Comparison of ENCODE assay signal across 8 cellular contexts in genomic region chr15:101641894-101642293, GRCh38. TPM values are rescaled to one million over a fixed set of nuclear protein-coding genes. Genes with fewer than 3 reads are reported as not detected.
DNase-seq lines count a peak whose midpoint lies in the region; ATAC-seq and TF ChIP-seq lines count a peak whose summit lies in the region.

No MANE protein-coding gene starts in this region.

- H3K4me3 ChIP-seq in CD4-positive, alpha-beta memory T cell (ENCODE audit: low read length in 2 of 2) = no peak overlapping the region
- H3K4me3 ChIP-seq in KMS-11 (IDR thresholded peaks at IDR 0.05; ENCODE audit: insufficient read depth, low read depth, low read length) = no peak overlapping the region

- no peaks in the 10 kb centered on the region for H3K27me3 Mint-ChIP-seq in CD4-positive, alpha-beta memory T cell
- H3K27me3 Mint-ChIP-seq in activated CD4-positive, alpha-beta memory T cell treated with anti-CD3 and anti-CD28 coated beads for 36 hours = no peaks in the 10 kb centered on the region

- H3K9ac ChIP-seq in KMS-11 = no peak overlapping the region

- H3K4me1 ChIP-seq in CD4-positive, alpha-beta memory T cell (ENCODE audit: insufficient read depth, low read length) = peaks cover 25% of the 10 kb centered on the region
- peaks cover 42% of the 10 kb centered on the region for H3K4me1 ChIP-seq in KMS-11 (ENCODE audit: low read depth, poor library complexity, severe bottlenecking)

- no peak for TF ChIP-seq CTCF in KMS-11 (conservative IDR thresholded peaks at IDR 0.05; ENCODE audit: low read depth, low read length)

- peaks cover 0 to 2% (median 0%) of the 10 kb centered on the region in 8 donors for H3K9me3 Mint-ChIP-seq in CD4-positive, alpha-beta memory T cell
- H3K9me3 Mint-ChIP-seq in activated CD4-positive, alpha-beta memory T cell treated with anti-CD3 and anti-CD28 coated beads for 36 hours = no peaks in the 10 kb centered on the region

- no peak for ATAC-seq in GM18505 (IDR thresholded peaks at IDR 0.05; ENCODE audit: unreplicated experiment)

- H3K36me3 ChIP-seq in CD4-positive, alpha-beta memory T cell (ENCODE audit: insufficient read depth, low read length) = peaks cover 50% of the 10 kb centered on the region
- H3K36me3 ChIP-seq in KMS-11 (ENCODE audit: insufficient read depth) = peaks cover 3% of the 10 kb centered on the region; the same call in 1 of the 2 replicates

- POLR2A ChIA-PET in CD4-positive, alpha-beta memory T cell (lab: Charles Lee; ENCODE audit: partially characterized antibody) = interaction anchor here (0.6 to 2.4 kb wide), 10 partner anchors 8 to 390 kb away, joined by 4 to 28 read pairs (median 5); partner anchors contain the start of genes CHSY1, SNRPA1, TARS3 and TM2D3
- POLR2A ChIA-PET in activated CD4-positive, alpha-beta memory T cell treated with anti-CD3 and anti-CD28 coated beads for 36 hours (lab: Charles Lee) = interaction anchor here (0.6 kb wide), 1 partner anchor 34 kb away, joined by 4 read pairs; no protein-coding TSS in a partner anchor
- POLR2A ChIA-PET in HEK293T (lab: Yijun Ruan, JAX) = interaction anchor here (0.6 to 2.5 kb wide), 3 partner anchors 11 to 346 kb away, joined by 3 to 15 read pairs (median 11); partner anchors contain the start of genes SNRPA1 and TM2D3

- peaks cover 20 to 30% (median 25%) of the 10 kb centered on the region in 4 donors for H3K4me1 Mint-ChIP-seq in CD4-positive, alpha-beta memory T cell
- peaks cover 29% of the 10 kb centered on the region for H3K4me1 Mint-ChIP-seq in activated CD4-positive, alpha-beta memory T cell treated with anti-CD3 and anti-CD28 coated beads for 36 hours (ENCODE audit: low read depth)

- no peak for TF ChIP-seq POLR2A in GM18505 (IDR thresholded peaks at IDR 0.05; ENCODE audit: borderline replicate concordance, extremely low read depth, insufficient read depth, insufficient read length)

- intact Hi-C loops in CD4-positive, alpha-beta memory T cell (cut with micrococcal nuclease) = loop anchor here (1.0 to 10.0 kb wide), 3 partner anchors 10 to 1037 kb away; partner anchors contain the start of genes ASB7, LINS1 and TM2D3
- intact Hi-C loops in activated CD4-positive, alpha-beta memory T cell treated with anti-CD3 and anti-CD28 coated beads for 36 hours (cut with micrococcal nuclease) = loop anchor here (1.0 kb wide), 2 partner anchors 10 to 342 kb away; partner anchors contain the start of gene TM2D3

- H3K27ac ChIP-seq in CD4-positive, alpha-beta memory T cell (ENCODE audit: low read depth, low read length) = peak overlapping the region; percentile 67
- no peak overlapping the region; the same call in 1 of the 2 replicates for H3K27ac ChIP-seq in KMS-11

- peak overlapping the region in 4 of 8 donors; percentile 1 to 54 (median 23) for H3K4me3 Mint-ChIP-seq in CD4-positive, alpha-beta memory T cell
- no peak overlapping the region for H3K4me3 Mint-ChIP-seq in activated CD4-positive, alpha-beta memory T cell treated with anti-CD3 and anti-CD28 coated beads for 36 hours

- H3K36me3 Mint-ChIP-seq in CD4-positive, alpha-beta memory T cell = peaks cover 56 to 71% of the 10 kb centered on the region in 2 donors
- H3K36me3 Mint-ChIP-seq in activated CD4-positive, alpha-beta memory T cell treated with anti-CD3 and anti-CD28 coated beads for 36 hours = peaks cover 49% of the 10 kb centered on the region

- no peaks in the 10 kb centered on the region for H3K27me3 ChIP-seq in CD4-positive, alpha-beta memory T cell (ENCODE audit: insufficient read depth, low read length)
- H3K27me3 ChIP-seq in KMS-11 (ENCODE audit: insufficient read depth, low read depth) = no peaks in the 10 kb centered on the region

- H4K20me1 ChIP-seq in KMS-11 (ENCODE audit: insufficient read depth) = peaks cover 8% of the 10 kb centered on the region; the same call in 1 of the 2 replicates

- no peak overlapping the region for H2AFZ ChIP-seq in KMS-11 (ENCODE audit: low read depth)

- peak overlapping the region; percentile 52; the same call in 1 of the 2 replicates for H3K4me2 ChIP-seq in KMS-11

- DNase-seq in CD4-positive, alpha-beta memory T cell = peak; percentile 54 to 70 (median 65)
- no peak for DNase-seq in activated CD4-positive, alpha-beta memory T cell treated with anti-CD3 and anti-CD28 coated beads for 36 hours
- DNase-seq in kidney tubule cell (ENCODE audit: low spot score) = peak; percentile 47
- DNase-seq in AG20443 (ENCODE audit: low spot score) = no peak
- no peak for DNase-seq in HEK293T (ENCODE audit: extremely low spot score)
- DNase-seq in activated CD8-positive, alpha-beta memory T cell treated with anti-CD3 and anti-CD28 coated beads, Interleukin-2, amount 50 U/mL, for 48 hours = no peak

- no peaks in the 10 kb centered on the region for H3K9me3 ChIP-seq in CD4-positive, alpha-beta memory T cell (ENCODE audit: control insufficient read depth in 1 of 2, low read length in 2 of 2)

- H3K27ac Mint-ChIP-seq in CD4-positive, alpha-beta memory T cell = peak overlapping the region; percentile 81 to 95 (median 94)
- H3K27ac Mint-ChIP-seq in activated CD4-positive, alpha-beta memory T cell treated with anti-CD3 and anti-CD28 coated beads for 36 hours = peak overlapping the region; percentile 52

- H3K79me2 ChIP-seq in KMS-11 (ENCODE audit: insufficient read depth, low read depth) = peaks cover 5% of the 10 kb centered on the region

- CTCF ChIA-PET in CD4-positive, alpha-beta memory T cell (lab: Charles Lee; ENCODE audit: partially characterized antibody) = interaction anchor here (0.7 to 4.5 kb wide), 21 partner anchors 8 to 398 kb away, joined by 3 to 50 read pairs (median 6); partner anchors contain the start of genes CHSY1, SNRPA1 and TARS3
- CTCF ChIA-PET in activated CD4-positive, alpha-beta memory T cell treated with anti-CD3 and anti-CD28 coated beads for 36 hours (lab: Charles Lee) = interaction anchor here (0.6 to 4.2 kb wide), 27 partner anchors 8 to 1045 kb away, joined by 3 to 49 read pairs (median 5); partner anchors contain the start of gene SNRPA1
- CTCF ChIA-PET in HEK293T (lab: Yijun Ruan, JAX) = interaction anchor here (0.6 to 3.6 kb wide), 24 partner anchors 8 to 601 kb away, joined by 3 to 33 read pairs (median 3); partner anchors contain the start of genes SNRPA1 and TM2D3

TF ChIP-seq in HEK293T, 16 proteins besides CTCF, POLR2A, EP300 and RAD21:
- no peak for TF ChIP-seq PKNOX1 (IDR thresholded peaks at IDR 0.05)
- no peak for TF ChIP-seq FOXA1 (IDR thresholded peaks at IDR 0.05)
- TF ChIP-seq ARNT (IDR thresholded peaks at IDR 0.05) = no peak
- TF ChIP-seq CTBP1 (IDR thresholded peaks at IDR 0.05; ENCODE audit: borderline replicate concordance) = no peak
- TF ChIP-seq FOXK2 (IDR thresholded peaks at IDR 0.05) = no peak
- no peak for TF ChIP-seq FOXM1 (IDR thresholded peaks at IDR 0.05; ENCODE audit: borderline replicate concordance)
- no peak for TF ChIP-seq LEF1 (IDR thresholded peaks at IDR 0.05; ENCODE audit: borderline replicate concordance)
- TF ChIP-seq SP1 (IDR thresholded peaks at IDR 0.05) = no peak
- TF ChIP-seq NFRKB (IDR thresholded peaks at IDR 0.05) = no peak
- TF ChIP-seq L3MBTL2 (conservative IDR thresholded peaks at IDR 0.05) = no peak
- TF ChIP-seq ELF4 (IDR thresholded peaks at IDR 0.05) = no peak
- TF ChIP-seq TARDBP (IDR thresholded peaks at IDR 0.05) = no peak

RNA-seq across cellular contexts. Expression of gene TM2D3, which starts 10.3 kb away (rescaled TPM):
- 10 to 100 TPM; 86.3 to 92.9 TPM for total RNA-seq in CD4-positive, alpha-beta memory T cell
- polyA plus RNA-seq in CD4-positive, alpha-beta memory T cell = 10 to 100 TPM; 35.1 to 40.3 TPM
- 10 to 100 TPM; 41.7 to 48.1 TPM for total RNA-seq in activated CD4-positive, alpha-beta memory T cell treated with anti-CD3 and anti-CD28 coated beads for 36 hours

Comparison
In these comparisons a context has a peak if more than half of its experiments do, and no peak if none do; other contexts are left out.
1. DNase-seq: peak in CD4-positive, alpha-beta memory T cell (5 of 5) and kidney tubule cell (single experiment); none in activated CD4-positive, alpha-beta memory T cell treated with anti-CD3 and anti-CD28 coated beads for 36 hours (single experiment), AG20443 (single experiment), HEK293T (single experiment) and activated CD8-positive, alpha-beta memory T cell treated with anti-CD3 and anti-CD28 coated beads, Interleukin-2, amount 50 U/mL, for 48 hours (single experiment).